ENCODE assay signal across 19 cellular contexts in genomic region chrX:40683245-40683644, GRCh38. TPM values are rescaled to one million over a fixed set of nuclear protein-coding genes. Genes with fewer than 3 reads are reported as not detected.
DNase-seq lines count a peak whose midpoint lies in the region; ATAC-seq, FAIRE-seq and TF ChIP-seq lines count a peak whose summit lies in the region.
"Had no signal": no experiment of that assay in that cellular context is flagged by ENCODE, and none has a peak within 500 bp of the region (broad histone marks: within the 10 kb centered on the region; RNA-seq: fewer than 3 reads in every experiment).

No MANE protein-coding gene starts in this region.

- H3K9ac ChIP-seq in endothelial cell of umbilical vein (replicated peaks; ENCODE audit: extremely low read depth, insufficient read depth, low read length) (no peak overlapping the region), neuronal stem cell (ENCODE audit: low read depth, low read length, poor library complexity) (no peak overlapping the region)

- no peak overlapping the region for H4K8ac ChIP-seq in neuronal stem cell (ENCODE audit: low read depth, low read length)

- no peak overlapping the region for H3K4ac ChIP-seq in neuronal stem cell (ENCODE audit: low read length)

- H3K4me2 ChIP-seq in endothelial cell of umbilical vein (ENCODE audit: insufficient read depth, low read length): no peak overlapping the region
- H3K4me2 ChIP-seq in neuronal stem cell (ENCODE audit: insufficient read depth, low read length, poor library complexity, severe bottlenecking): no peak overlapping the region

- peaks cover 15% of the 10 kb centered on the region for H3K36me3 Mint-ChIP-seq in activated CD4-positive, alpha-beta memory T cell treated with anti-CD3 and anti-CD28 coated beads for 36 hours
- H3K36me3 Mint-ChIP-seq in activated CD4-positive, alpha-beta memory T cell treated with anti-CD3 and anti-CD28 coated beads, Interleukin-2, amount 10 ng/mL, durations not matched to agents 7 days and 5 days (ENCODE audit: low read depth): peaks cover 41% of the 10 kb centered on the region

- H3K79me1 ChIP-seq in neuronal stem cell (ENCODE audit: low read depth, low read length): no peaks in the 10 kb centered on the region

- H2BK120ac ChIP-seq in neuronal stem cell (ENCODE audit: low read depth, low read length): no peak overlapping the region

- no peak overlapping the region for H2AK5ac ChIP-seq in neuronal stem cell (ENCODE audit: low read depth, low read length)

- H3K4me1 Mint-ChIP-seq in activated CD4-positive, alpha-beta memory T cell treated with anti-CD3 and anti-CD28 coated beads for 36 hours (ENCODE audit: low read depth): peaks cover 12% of the 10 kb centered on the region
- peaks cover 12% of the 10 kb centered on the region for H3K4me1 Mint-ChIP-seq in activated CD4-positive, alpha-beta memory T cell treated with anti-CD3 and anti-CD28 coated beads, Interleukin-2, amount 10 ng/mL, durations not matched to agents 7 days and 5 days

- intact Hi-C loops in activated CD4-positive, alpha-beta memory T cell treated with anti-CD3 and anti-CD28 coated beads for 36 hours (cut with micrococcal nuclease): no loop called here
- intact Hi-C loops in endothelial cell of umbilical vein (cut with micrococcal nuclease): no loop called here
- intact Hi-C loops in stomach (cut with DNase I; ENCODE audit: low total_unique reads): no loop called here

- no peaks in the 10 kb centered on the region for H3K9me1 ChIP-seq in endothelial cell of umbilical vein (replicated peaks; ENCODE audit: control insufficient read depth, extremely low read depth, insufficient read depth, low read length)

- dilution Hi-C loops in endothelial cell of umbilical vein (cut with MboI; ENCODE audit: extremely low pct_ligation_motif_present, low sequenced_read_pairs): no loop called here

- no peak overlapping the region for H3K14ac ChIP-seq in neuronal stem cell (ENCODE audit: low read length)

- ATAC-seq in esophagus mucosa: no peak

- H3K9me3 Mint-ChIP-seq in activated CD4-positive, alpha-beta memory T cell treated with anti-CD3 and anti-CD28 coated beads for 36 hours: no peaks in the 10 kb centered on the region
- H3K9me3 Mint-ChIP-seq in activated CD4-positive, alpha-beta memory T cell treated with anti-CD3 and anti-CD28 coated beads, Interleukin-2, amount 10 ng/mL, durations not matched to agents 7 days and 5 days: no peaks in the 10 kb centered on the region
- H3K9me3 Mint-ChIP-seq: CD4-positive, alpha-beta T cell had no signal

- CTCF ChIA-PET in activated CD4-positive, alpha-beta memory T cell treated with anti-CD3 and anti-CD28 coated beads for 36 hours (lab: Charles Lee): interaction anchor here (0.9 to 1.2 kb wide), 2 partner anchors 32 to 111 kb away, joined by 3 read pairs; no protein-coding TSS in a partner anchor
- CTCF ChIA-PET in activated CD4-positive, alpha-beta memory T cell treated with anti-CD3 and anti-CD28 coated beads, Interleukin-2, amount 10 ng/mL, durations not matched to agents 7 days and 5 days (lab: Charles Lee): no interaction called here
- CTCF ChIA-PET in endothelial cell of umbilical vein (lab: Charles Lee): interaction anchor here (0.6 to 0.9 kb wide), 3 partner anchors 25 to 139 kb away, joined by 3 read pairs; no protein-coding TSS in a partner anchor

- H3K18ac ChIP-seq in neuronal stem cell (ENCODE audit: low read length): no peak overlapping the region

- FAIRE-seq in GM19239 (lab: Jason Lieb, UNC): peak; percentile 90
- FAIRE-seq in endothelial cell of umbilical vein (lab: Jason Lieb, UNC): peak; percentile 69

- no peak overlapping the region for H3K23ac ChIP-seq in neuronal stem cell (ENCODE audit: low read depth, low read length, poor library complexity)

- DNase-seq in activated CD4-positive, alpha-beta memory T cell treated with anti-CD3 and anti-CD28 coated beads for 36 hours: no peak
- no peak for DNase-seq in activated CD4-positive, alpha-beta memory T cell treated with anti-CD3 and anti-CD28 coated beads, Interleukin-2, amount 10 ng/mL, durations not matched to agents 7 days and 5 days
- DNase-seq in GM19239 (ENCODE audit: insufficient read length, low spot score) (no peak), endothelial cell of umbilical vein (ENCODE audit: low read depth, low spot score) (no peak), neuronal stem cell (ENCODE audit: low spot score) (no peak), stomach (no peak)
- DNase-seq: CD4-positive, alpha-beta T cell; DMS153; GF-D8; H9; KG1; MV-4-11; NCI-H1417; NCI-H187; NCI-H2227 treated with DMSO at 0.1 percent for 48 hours; NCI-H524; NCI-H82; OCI-M1 had no signal

- peaks cover 0 to 3% of the 10 kb centered on the region in 2 experiments for H3K36me3 ChIP-seq in endothelial cell of umbilical vein (ENCODE audit: control insufficient read depth in 2 of 2, extremely low read depth in 1 of 2, insufficient read depth in 2 of 2, low read length in 2 of 2)
- peaks cover 0 to 71% of the 10 kb centered on the region in 2 donors for H3K36me3 ChIP-seq in neuronal stem cell (replicated peaks in 1 of 2; ENCODE audit: control insufficient read depth in 2 of 2, insufficient read depth in 2 of 2, low read length in 2 of 2)
- H3K36me3 ChIP-seq in stomach: peaks cover 0 to 57% (median 50%) of the 10 kb centered on the region in 4 donors

- TF ChIP-seq POLR2A in endothelial cell of umbilical vein (IDR thresholded peaks at IDR 0.05; ENCODE audit: low read depth, low read length) (no peak), stomach (IDR thresholded peaks at IDR 0.05) (no peak)

- WGBS in neuronal stem cell (ENCODE audit: extremely low coverage in 2 of 2, insufficient read length in 2 of 2, insufficient replicate concordance in 1 of 2), 2 donors: no CpG with 5 or more reads among the region's 3 CpGs
- 93 to 100% (median 98%) methylated on average over 3 of the region's 3 CpGs for WGBS in stomach, 5 donors

- POLR2A ChIA-PET in activated CD4-positive, alpha-beta memory T cell treated with anti-CD3 and anti-CD28 coated beads for 36 hours (lab: Charles Lee): no interaction called here
- POLR2A ChIA-PET in activated CD4-positive, alpha-beta memory T cell treated with anti-CD3 and anti-CD28 coated beads, Interleukin-2, amount 10 ng/mL, durations not matched to agents 7 days and 5 days (lab: Charles Lee): interaction anchor here (1.1 kb wide), 1 partner anchor 30 kb away, joined by 5 read pairs; no protein-coding TSS in a partner anchor
- POLR2A ChIA-PET in endothelial cell of umbilical vein (lab: Charles Lee): no interaction called here

- peak overlapping the region; percentile 22 for H2BK12ac ChIP-seq in neuronal stem cell (ENCODE audit: low read length)

- no peak overlapping the region for H2BK15ac ChIP-seq in neuronal stem cell (ENCODE audit: low read length)

- H3K79me2 ChIP-seq in endothelial cell of umbilical vein (ENCODE audit: control insufficient read depth, insufficient read depth, low read length): no peaks in the 10 kb centered on the region

- no peaks in the 10 kb centered on the region for H3K27me3 Mint-ChIP-seq in activated CD4-positive, alpha-beta memory T cell treated with anti-CD3 and anti-CD28 coated beads for 36 hours
- no peaks in the 10 kb centered on the region for H3K27me3 Mint-ChIP-seq in activated CD4-positive, alpha-beta memory T cell treated with anti-CD3 and anti-CD28 coated beads, Interleukin-2, amount 10 ng/mL, durations not matched to agents 7 days and 5 days
- H3K27me3 Mint-ChIP-seq: CD4-positive, alpha-beta T cell had no signal

- H3K9me3 ChIP-seq in endothelial cell of umbilical vein (replicated peaks; ENCODE audit: control insufficient read depth, insufficient read depth, low read length): no peaks in the 10 kb centered on the region
- H3K9me3 ChIP-seq in neuronal stem cell (replicated peaks in 1 of 2; ENCODE audit: control insufficient read depth in 2 of 2, insufficient read depth in 1 of 2, low read depth in 1 of 2, low read length in 2 of 2): no peaks in the 10 kb centered on the region
- H3K9me3 ChIP-seq in stomach: no peaks in the 10 kb centered on the region

- H3K4me3 ChIP-seq in endothelial cell of umbilical vein (replicated peaks in 1 of 3; ENCODE audit: insufficient read depth in 1 of 3, low read depth in 1 of 3, low read length in 3 of 3) (no peak overlapping the region), neuronal stem cell (ENCODE audit: low read length in 2 of 2) (no peak overlapping the region), stomach (no peak overlapping the region)

- TF ChIP-seq EP300 in stomach (IDR thresholded peaks at IDR 0.05): no peak

- no peaks in the 10 kb centered on the region for H3K4me1 ChIP-seq in endothelial cell of umbilical vein (ENCODE audit: control insufficient read depth, extremely low read depth, insufficient read depth, low read length)
- peaks cover 0 to 8% of the 10 kb centered on the region in 2 donors for H3K4me1 ChIP-seq in neuronal stem cell (ENCODE audit: control insufficient read depth in 2 of 2, insufficient read depth in 1 of 2, low read depth in 1 of 2, low read length in 2 of 2)
- no peaks in the 10 kb centered on the region for H3K4me1 ChIP-seq in stomach

- peak overlapping the region; percentile 13 for H3K27ac Mint-ChIP-seq in activated CD4-positive, alpha-beta memory T cell treated with anti-CD3 and anti-CD28 coated beads for 36 hours
- no peak overlapping the region for H3K27ac Mint-ChIP-seq in activated CD4-positive, alpha-beta memory T cell treated with anti-CD3 and anti-CD28 coated beads, Interleukin-2, amount 10 ng/mL, durations not matched to agents 7 days and 5 days
- H3K27ac Mint-ChIP-seq: CD4-positive, alpha-beta T cell; H9 had no signal

- H3K27me3 ChIP-seq in endothelial cell of umbilical vein (ENCODE audit: control insufficient read depth in 2 of 2, insufficient read depth in 2 of 2, low read length in 2 of 2): no peaks in the 10 kb centered on the region
- no peaks in the 10 kb centered on the region for H3K27me3 ChIP-seq in neuronal stem cell (ENCODE audit: control insufficient read depth in 3 of 3, insufficient read depth in 3 of 3, low read depth in 1 of 3, low read length in 3 of 3)
- H3K27me3 ChIP-seq in stomach: no peaks in the 10 kb centered on the region

- no peak overlapping the region for H3K4me3 Mint-ChIP-seq in activated CD4-positive, alpha-beta memory T cell treated with anti-CD3 and anti-CD28 coated beads for 36 hours
- no peak overlapping the region for H3K4me3 Mint-ChIP-seq in activated CD4-positive, alpha-beta memory T cell treated with anti-CD3 and anti-CD28 coated beads, Interleukin-2, amount 10 ng/mL, durations not matched to agents 7 days and 5 days
- H3K4me3 Mint-ChIP-seq: CD4-positive, alpha-beta T cell; H9 had no signal

- H2AFZ ChIP-seq in endothelial cell of umbilical vein (ENCODE audit: low read depth, low read length) (no peak overlapping the region), neuronal stem cell (ENCODE audit: low read length) (no peak overlapping the region)

- TF ChIP-seq CTCF in endothelial cell of umbilical vein (IDR thresholded peaks at IDR 0.05; ENCODE audit: extremely low read depth in 1 of 2, insufficient read depth in 1 of 2, low read depth in 1 of 2, low read length in 2 of 2) (no peak), stomach (IDR thresholded peaks at IDR 0.05) (no peak)

- no peak overlapping the region for H2BK5ac ChIP-seq in neuronal stem cell (ENCODE audit: low read length)

- no peak overlapping the region for H3K27ac ChIP-seq in endothelial cell of umbilical vein (ENCODE audit: insufficient read depth, low read depth, low read length)
- no peak overlapping the region for H3K27ac ChIP-seq in neuronal stem cell (replicated peaks; ENCODE audit: low read length)
- no peak overlapping the region for H3K27ac ChIP-seq in stomach

- H4K20me1 ChIP-seq in endothelial cell of umbilical vein (replicated peaks; ENCODE audit: control insufficient read depth, extremely low read depth, insufficient read depth, low read length): no peaks in the 10 kb centered on the region

- no peak overlapping the region for H4K91ac ChIP-seq in neuronal stem cell (ENCODE audit: low read depth, low read length, poor library complexity)

- no TSS peak for BruUV-seq in endothelial cell of umbilical vein (replicated peaks; lab: Mats Ljungman, UMichigan)

RNA-seq across cellular contexts. Expression of gene CXorf38, which starts 35.9 kb away (rescaled TPM):
- total RNA-seq in activated CD4-positive, alpha-beta memory T cell treated with anti-CD3 and anti-CD28 coated beads for 36 hours: 10 to 100 TPM; 20.2 to 20.5 TPM
- 10 to 100 TPM; 22.8 to 23.2 TPM for total RNA-seq in activated CD4-positive, alpha-beta memory T cell treated with anti-CD3 and anti-CD28 coated beads, Interleukin-2, amount 10 ng/mL, durations not matched to agents 7 days and 5 days
- total RNA-seq in endothelial cell of umbilical vein (12.1 and 12.4 TPM in 2 replicates), stomach (10 to 100 TPM in 3 of 5 donors, 1 to 10 TPM in 1, under 1 TPM in 1; 0.89 to 20.2 (median 14.8) TPM), esophagus mucosa (6.0 TPM)
- polyA plus RNA-seq in endothelial cell of umbilical vein (5.2 and 5.9 TPM in 2 replicates), stomach (1 to 10 TPM; 3.8 to 8.1 (median 4.4) TPM)
- polyA plus RNA-seq in endothelial cell of umbilical vein (2011; cell fraction: cytosol; rRNA removed): 6.4 and 6.6 TPM in 2 replicates
- 8.4 and 10.6 TPM in 2 replicates for polyA plus RNA-seq in endothelial cell of umbilical vein (2011; cell fraction: nucleus; rRNA removed)
- polyA plus RNA-seq in endothelial cell of umbilical vein (2012): 10.6 and 11.9 TPM in 2 replicates
- polyA minus RNA-seq in endothelial cell of umbilical vein: 5.6 and 7.1 TPM in 2 replicates
- polyA minus RNA-seq in endothelial cell of umbilical vein (2011; cell fraction: cytosol; rRNA and poly(A)+ RNA removed): 6.1 TPM
- polyA minus RNA-seq in endothelial cell of umbilical vein (2011; cell fraction: nucleus; rRNA and poly(A)+ RNA removed): 4.5 and 6.4 TPM in 2 replicates
- 8.0 TPM for polyA plus RNA-seq in neuronal stem cell (2013, experiment 1 of 2)
- polyA plus RNA-seq in neuronal stem cell (2013, experiment 2 of 2): 8.3 TPM

RNA-seq across cellular contexts. Expression of gene MED14, which starts 52.1 kb away (rescaled TPM):
- total RNA-seq in activated CD4-positive, alpha-beta memory T cell treated with anti-CD3 and anti-CD28 coated beads for 36 hours: 10 to 100 TPM; 46.4 to 49.4 TPM
- total RNA-seq in activated CD4-positive, alpha-beta memory T cell treated with anti-CD3 and anti-CD28 coated beads, Interleukin-2, amount 10 ng/mL, durations not matched to agents 7 days and 5 days: 10 to 100 TPM; 41.4 to 42.7 TPM
- total RNA-seq in endothelial cell of umbilical vein: 55.8 and 56.4 TPM in 2 replicates
- 21.2 and 25.6 TPM in 2 replicates for polyA plus RNA-seq in endothelial cell of umbilical vein
- 22.8 and 24.2 TPM in 2 replicates for polyA plus RNA-seq in endothelial cell of umbilical vein (2011; cell fraction: cytosol; rRNA removed)
- 62.3 and 79.1 TPM in 2 replicates for polyA plus RNA-seq in endothelial cell of umbilical vein (2011; cell fraction: nucleus; rRNA removed)
- polyA plus RNA-seq in endothelial cell of umbilical vein (2012): 37.0 and 42.2 TPM in 2 replicates
- 73.3 and 80.1 TPM in 2 replicates for polyA minus RNA-seq in endothelial cell of umbilical vein
- 24.3 TPM for polyA minus RNA-seq in endothelial cell of umbilical vein (2011; cell fraction: cytosol; rRNA and poly(A)+ RNA removed)
- polyA minus RNA-seq in endothelial cell of umbilical vein (2011; cell fraction: nucleus; rRNA and poly(A)+ RNA removed): 84.5 and 135 TPM in 2 replicates
- polyA plus RNA-seq in neuronal stem cell (2013, experiment 1 of 2): 42.0 TPM
- 43.0 TPM for polyA plus RNA-seq in neuronal stem cell (2013, experiment 2 of 2)
- total RNA-seq in stomach: 100 to 1,000 TPM in 1 of 5 donors, 10 to 100 TPM in 4; 36.8 to 107 (median 63.0) TPM
- 10 to 100 TPM in 1 of 3 donors, 1 to 10 TPM in 2; 5.5 to 12.5 (median 7.0) TPM for polyA plus RNA-seq in stomach
- 39.6 TPM for total RNA-seq in esophagus mucosa
